In the genomic region with DNA sequence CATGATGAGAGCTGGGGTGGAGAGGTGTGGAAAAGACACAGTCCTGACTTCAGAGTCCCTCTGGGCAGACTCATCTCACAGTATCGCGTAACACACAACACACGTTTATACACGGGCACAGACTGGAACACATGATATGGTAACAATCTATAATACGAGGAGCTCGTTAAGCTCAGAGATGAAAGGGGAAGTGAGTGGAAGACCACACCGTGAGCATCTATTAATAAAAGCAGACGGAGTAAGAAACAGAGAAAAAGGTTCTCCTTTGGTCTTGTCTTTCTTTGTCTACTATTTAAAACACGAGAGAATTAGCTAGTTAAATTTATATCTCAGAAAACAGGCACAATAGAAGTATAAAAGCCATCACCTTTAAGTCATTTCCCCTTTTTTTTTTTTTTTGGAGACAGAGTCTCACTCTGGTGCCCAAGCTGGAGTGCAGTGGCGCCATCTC, we compare ENCODE assay signal across 1 cellular context.
TF ChIP-seq lines count a peak whose summit lies in the region.

No MANE protein-coding gene starts in this region.

TF ChIP-seq in GM23338, 12 proteins besides CTCF, POLR2A, EP300 and RAD21 (continued from another document):
- TF ChIP-seq, protein P1, sequence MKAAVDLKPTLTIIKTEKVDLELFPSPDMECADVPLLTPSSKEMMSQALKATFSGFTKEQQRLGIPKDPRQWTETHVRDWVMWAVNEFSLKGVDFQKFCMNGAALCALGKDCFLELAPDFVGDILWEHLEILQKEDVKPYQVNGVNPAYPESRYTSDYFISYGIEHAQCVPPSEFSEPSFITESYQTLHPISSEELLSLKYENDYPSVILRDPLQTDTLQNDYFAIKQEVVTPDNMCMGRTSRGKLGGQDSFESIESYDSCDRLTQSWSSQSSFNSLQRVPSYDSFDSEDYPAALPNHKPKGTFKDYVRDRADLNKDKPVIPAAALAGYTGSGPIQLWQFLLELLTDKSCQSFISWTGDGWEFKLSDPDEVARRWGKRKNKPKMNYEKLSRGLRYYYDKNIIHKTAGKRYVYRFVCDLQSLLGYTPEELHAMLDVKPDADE (IDR thresholded peaks at IDR 0.05) = no peak
- TF ChIP-seq JUNB (IDR thresholded peaks at IDR 0.05; ENCODE audit: unreplicated experiment) = no peak
- TF ChIP-seq, protein P2, sequence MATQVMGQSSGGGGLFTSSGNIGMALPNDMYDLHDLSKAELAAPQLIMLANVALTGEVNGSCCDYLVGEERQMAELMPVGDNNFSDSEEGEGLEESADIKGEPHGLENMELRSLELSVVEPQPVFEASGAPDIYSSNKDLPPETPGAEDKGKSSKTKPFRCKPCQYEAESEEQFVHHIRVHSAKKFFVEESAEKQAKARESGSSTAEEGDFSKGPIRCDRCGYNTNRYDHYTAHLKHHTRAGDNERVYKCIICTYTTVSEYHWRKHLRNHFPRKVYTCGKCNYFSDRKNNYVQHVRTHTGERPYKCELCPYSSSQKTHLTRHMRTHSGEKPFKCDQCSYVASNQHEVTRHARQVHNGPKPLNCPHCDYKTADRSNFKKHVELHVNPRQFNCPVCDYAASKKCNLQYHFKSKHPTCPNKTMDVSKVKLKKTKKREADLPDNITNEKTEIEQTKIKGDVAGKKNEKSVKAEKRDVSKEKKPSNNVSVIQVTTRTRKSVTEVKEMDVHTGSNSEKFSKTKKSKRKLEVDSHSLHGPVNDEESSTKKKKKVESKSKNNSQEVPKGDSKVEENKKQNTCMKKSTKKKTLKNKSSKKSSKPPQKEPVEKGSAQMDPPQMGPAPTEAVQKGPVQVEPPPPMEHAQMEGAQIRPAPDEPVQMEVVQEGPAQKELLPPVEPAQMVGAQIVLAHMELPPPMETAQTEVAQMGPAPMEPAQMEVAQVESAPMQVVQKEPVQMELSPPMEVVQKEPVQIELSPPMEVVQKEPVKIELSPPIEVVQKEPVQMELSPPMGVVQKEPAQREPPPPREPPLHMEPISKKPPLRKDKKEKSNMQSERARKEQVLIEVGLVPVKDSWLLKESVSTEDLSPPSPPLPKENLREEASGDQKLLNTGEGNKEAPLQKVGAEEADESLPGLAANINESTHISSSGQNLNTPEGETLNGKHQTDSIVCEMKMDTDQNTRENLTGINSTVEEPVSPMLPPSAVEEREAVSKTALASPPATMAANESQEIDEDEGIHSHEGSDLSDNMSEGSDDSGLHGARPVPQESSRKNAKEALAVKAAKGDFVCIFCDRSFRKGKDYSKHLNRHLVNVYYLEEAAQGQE (IDR thresholded peaks at IDR 0.05; ENCODE audit: unreplicated experiment) = no peak
